In genomic region chr12:55847033-55847432, GRCh38 we compare ENCODE assay signal across 8 cellular contexts. TPM values are rescaled to one million over a fixed set of nuclear protein-coding genes. Genes with fewer than 3 reads are reported as not detected.
DNase-seq lines count a peak whose midpoint lies in the region; ATAC-seq, FAIRE-seq and TF ChIP-seq lines count a peak whose summit lies in the region.

No MANE protein-coding gene starts in this region.

- WGBS in K562 (ENCODE audit: insufficient coverage, low coverage, missing lambda C conversion rate): 56% methylated on average over 3 of the region's 3 CpGs
- WGBS in upper lobe of left lung, 2 donors: 58 to 59% methylated on average over 3 of the region's 3 CpGs

- no peak for TF ChIP-seq CTCF in K562 (IDR thresholded peaks at IDR 0.05 in 2 of 3, conservative IDR thresholded peaks at IDR 0.05 in 1 of 3; ENCODE audit: insufficient read depth in 2 of 3, low read depth in 1 of 3, low read length in 3 of 3)
- TF ChIP-seq CTCF in mucosa of descending colon (IDR thresholded peaks at IDR 0.05): no peak
- no peak for TF ChIP-seq CTCF in upper lobe of left lung (IDR thresholded peaks at IDR 0.05)

- H3K4me1 ChIP-seq in K562 (replicated peaks in 1 of 2; ENCODE audit: control insufficient read depth in 2 of 2, insufficient read depth in 2 of 2, low read length in 2 of 2) (peaks cover 14 to 30% of the 10 kb centered on the region in 2 experiments), mucosa of descending colon (ENCODE audit: low read depth) (no peaks in the 10 kb centered on the region), upper lobe of left lung (peaks cover 9 to 19% (median 16%) of the 10 kb centered on the region in 4 donors)

- H3K9me3 Mint-ChIP-seq in activated T-cell treated with anti-CD3 and anti-CD28 coated beads, Interleukin-2, amount 50 U/mL, for 24 hours: no peaks in the 10 kb centered on the region

- H3K9me1 ChIP-seq in K562 (ENCODE audit: control insufficient read depth, insufficient read depth, low read length): no peaks in the 10 kb centered on the region

- POLR2A ChIA-PET in K562 (lab: Yijun Ruan, JAX): interaction anchor here (0.6 to 2.1 kb wide), 13 partner anchors 9 to 194 kb away, joined by 3 to 8 read pairs (median 4); partner anchors contain the start of genes DNAJC14, PYM1 and SARNP

- H3K4me1 Mint-ChIP-seq in activated T-cell treated with anti-CD3 and anti-CD28 coated beads, Interleukin-2, amount 50 U/mL, for 24 hours (ENCODE audit: low read depth): peaks cover 14% of the 10 kb centered on the region

- no peak overlapping the region for H3K4me2 ChIP-seq in K562 (ENCODE audit: insufficient read depth, low read length)

- H2AFZ ChIP-seq in K562 (ENCODE audit: low read depth, low read length): peak overlapping the region; percentile 93

- H3K27ac Mint-ChIP-seq in activated T-cell treated with anti-CD3 and anti-CD28 coated beads, Interleukin-2, amount 50 U/mL, for 24 hours: peak overlapping the region; percentile 87

- no peaks in the 10 kb centered on the region for H3K36me3 Mint-ChIP-seq in activated T-cell treated with anti-CD3 and anti-CD28 coated beads, Interleukin-2, amount 50 U/mL, for 24 hours (ENCODE audit: low read depth)

- in situ Hi-C loops in K562 (cut with MboI): no loop called here

- TF ChIP-seq RAD21 in K562 (CRISPR knock-in tag; conservative IDR thresholded peaks at IDR 0.05 in 1 of 2, IDR thresholded peaks at IDR 0.05 in 1 of 2): no peak

- peaks cover 3% of the 10 kb centered on the region; the same call in 1 of the 3 replicates for H3K79me2 ChIP-seq in K562 (ENCODE audit: control insufficient read depth, insufficient read depth, low read length)

- H3K27me3 ChIP-seq in K562 (ENCODE audit: control insufficient read depth in 2 of 2, insufficient read depth in 2 of 2, low read length in 2 of 2): no peaks in the 10 kb centered on the region
- H3K27me3 ChIP-seq in upper lobe of left lung: no peaks in the 10 kb centered on the region

- no peaks in the 10 kb centered on the region for H4K20me1 ChIP-seq in K562 (replicated peaks; ENCODE audit: control insufficient read depth, insufficient read depth, low read length)

- H3K9me3 ChIP-seq in K562 (replicated peaks; ENCODE audit: control insufficient read depth, insufficient read depth, low read depth, low read length): no peaks in the 10 kb centered on the region
- H3K9me3 ChIP-seq in mucosa of descending colon: no peaks in the 10 kb centered on the region
- no peaks in the 10 kb centered on the region for H3K9me3 ChIP-seq in upper lobe of left lung

- TF ChIP-seq EP300 in K562 (IDR thresholded peaks at IDR 0.05; ENCODE audit: low read length) (no peak), upper lobe of left lung (IDR thresholded peaks at IDR 0.05) (peak in 1 of 4 donors; percentile 46)

- H3K27ac ChIP-seq in K562 (ENCODE audit: extremely low read depth, low read depth, low read length) (peak overlapping the region; percentile 42; the same call in 1 of the 3 replicates), upper lobe of left lung (peak overlapping the region; percentile 86 to 96 (median 92))

- TF ChIP-seq POLR2A in K562 (conservative IDR thresholded peaks at IDR 0.05) (no peak), upper lobe of left lung (IDR thresholded peaks at IDR 0.05) (peak in 1 of 4 donors; percentile 50)

- intact Hi-C loops in K562 (cut with micrococcal nuclease): no loop called here
- intact Hi-C loops in mucosa of descending colon (cut with DNase I, micrococcal nuclease): no loop called here

- DNase-seq in activated T-cell treated with anti-CD3 and anti-CD28 coated beads, Interleukin-2, amount 50 U/mL, for 24 hours: no peak
- no peak for DNase-seq in activated T-cell treated with anti-CD3 and anti-CD28 coated beads, Interleukin-2, amount 50 U/mL, for 1 hour
- DNase-seq in K562 (ENCODE audit: extremely low read depth in 1 of 4, low spot score in 3 of 4) (no peak), mucosa of descending colon (no peak), upper lobe of left lung (peak in 1 of 2 donors; percentile 63), NCI-H748 treated with DMSO at 0.1 percent for 48 hours (lab: John Stamatoyannopoulos, UW) (no peak)

- peaks cover 1% of the 10 kb centered on the region for H3K27me3 Mint-ChIP-seq in activated T-cell treated with anti-CD3 and anti-CD28 coated beads, Interleukin-2, amount 50 U/mL, for 24 hours

- CTCF ChIA-PET in K562 (lab: Yijun Ruan, JAX; ENCODE audit: low intra/inter-chr PET ratio): no interaction called here

- no peak for FAIRE-seq in K562 (lab: Jason Lieb, UNC)

- H3K4me3 Mint-ChIP-seq in activated T-cell treated with anti-CD3 and anti-CD28 coated beads, Interleukin-2, amount 50 U/mL, for 24 hours: peak overlapping the region; percentile 36

- H3K36me3 ChIP-seq in K562 (ENCODE audit: control insufficient read depth, insufficient read depth, low read length) (no peaks in the 10 kb centered on the region), mucosa of descending colon (ENCODE audit: low read depth) (no peaks in the 10 kb centered on the region), upper lobe of left lung (no peaks in the 10 kb centered on the region)

- ATAC-seq in K562: no peak
- peak; percentile 24 for ATAC-seq in mucosa of descending colon
- peak; percentile 43 to 47 for ATAC-seq in upper lobe of left lung (ENCODE audit: low FRiP score in 2 of 2)
- no peak for ATAC-seq in HG02981 (IDR thresholded peaks at IDR 0.05; ENCODE audit: unreplicated experiment)
- ATAC-seq in HG03135 (IDR thresholded peaks at IDR 0.05; ENCODE audit: unreplicated experiment): no peak

- no TSS peak for BruUV-seq in K562 (replicated peaks; lab: Mats Ljungman, UMichigan)

- H3K9ac ChIP-seq in K562 (ENCODE audit: insufficient read depth in 1 of 2, low read depth in 2 of 2, low read length in 2 of 2): no peak overlapping the region

- no peak overlapping the region for H3K4me3 ChIP-seq in K562
- H3K4me3 ChIP-seq in mucosa of descending colon: no peak overlapping the region
- H3K4me3 ChIP-seq in upper lobe of left lung: no peak overlapping the region

RNA-seq across cellular contexts. Expression of gene MMP19, which starts 4.3 kb away (rescaled TPM):
- total RNA-seq in K562 (2011; cell fraction: chromatin; rRNA removed; ENCODE audit: low replicate concordance): 4.1 and 10.5 TPM in 2 replicates
- total RNA-seq in K562 (2011; cell fraction: nucleolus; rRNA removed): 3.6 and 6.3 TPM in 2 replicates
- 4.3 and 6.6 TPM in 2 replicates for total RNA-seq in K562 (2011; cell fraction: nucleoplasm; rRNA removed)
- total RNA-seq in K562 (2014; rRNA removed): 0.29 and 0.59 TPM in 2 replicates
- 0.35 and 0.87 TPM in 2 replicates for total RNA-seq in K562 (2014; rRNA removed; fragmentation: Illumina TruSeq; extraction: Trizol)
- total RNA-seq in K562 (2015; rRNA removed; fragmentation: Illumina TruSeq; extraction: Trizol): 0.14 and 0.30 TPM in 2 replicates
- total RNA-seq in K562 (2021): 1.1 and 1.3 TPM in 2 replicates
- 1.3 and 1.6 TPM in 2 replicates for polyA plus RNA-seq in K562 (2011; rRNA removed)
- polyA plus RNA-seq in K562 (2011; cell fraction: cytosol; rRNA removed): 1.3 TPM in 2 replicates
- polyA plus RNA-seq in K562 (2011; cell fraction: nucleus; rRNA removed): 4.6 and 8.1 TPM in 2 replicates
- 1.3 and 4.0 TPM in 2 replicates for polyA plus RNA-seq in K562 (2012)
- 0.89 and 1.00 TPM in 2 replicates for polyA plus RNA-seq in K562 (2014; fragmentation: Illumina TruSeq; extraction: Trizol)
- polyA plus RNA-seq in K562 (2014; fragmentation: Nextera tagmentation; extraction: Ambion mirVana): under 1 TPM; 0.25 to 0.56 TPM
- polyA plus RNA-seq in K562 (2014; rRNA removed): 0.47 and 0.66 TPM in 2 replicates
- polyA minus RNA-seq in K562 (2011; rRNA and poly(A)+ RNA removed): 0.33 and 0.67 TPM in 2 replicates
- polyA minus RNA-seq in K562 (2011; cell fraction: cytosol; rRNA and poly(A)+ RNA removed): 0.57 TPM in 1 of 2 replicates, not detected in the other
- polyA minus RNA-seq in K562 (2011; cell fraction: nucleus; rRNA and poly(A)+ RNA removed): 1.4 and 1.8 TPM in 2 replicates
- 1 to 10 TPM; 1.7 to 6.6 (median 5.0) TPM for total RNA-seq in mucosa of descending colon
- 100 to 1,000 TPM in 1 of 6 donors, 10 to 100 TPM in 5; 13.6 to 122 (median 42.3) TPM for total RNA-seq in upper lobe of left lung

RNA-seq across cellular contexts. Expression of gene DNAJC14, which starts 17.6 kb away (rescaled TPM):
- 19.9 and 22.5 TPM in 2 replicates for total RNA-seq in K562 (2011; cell fraction: chromatin; rRNA removed; ENCODE audit: low replicate concordance)
- 14.2 and 16.4 TPM in 2 replicates for total RNA-seq in K562 (2011; cell fraction: nucleolus; rRNA removed)
- 25.2 and 34.0 TPM in 2 replicates for total RNA-seq in K562 (2011; cell fraction: nucleoplasm; rRNA removed)
- total RNA-seq in K562 (2014; rRNA removed) (29.8 and 38.0 TPM in 2 replicates), K562 (2014; rRNA removed; fragmentation: Illumina TruSeq; extraction: Trizol) (28.8 and 33.2 TPM in 2 replicates), K562 (2015; rRNA removed; fragmentation: Illumina TruSeq; extraction: Trizol) (37.3 and 40.9 TPM in 2 replicates), K562 (2021) (29.6 and 32.0 TPM in 2 replicates), mucosa of descending colon (10 to 100 TPM; 26.6 to 30.8 (median 27.7) TPM), upper lobe of left lung (10 to 100 TPM; 22.0 to 40.3 (median 33.6) TPM)
- polyA plus RNA-seq in K562 (2011; rRNA removed) (7.3 and 10.4 TPM in 2 replicates), K562 (2014; fragmentation: Illumina TruSeq; extraction: Trizol) (34.2 and 41.3 TPM in 2 replicates), K562 (2014; fragmentation: Nextera tagmentation; extraction: Ambion mirVana) (10 to 100 TPM in 1 of 2 experiments, 1 to 10 TPM in 1; 5.5 to 18.9 TPM), K562 (2014; rRNA removed) (19.2 and 20.4 TPM in 2 replicates)
- 12.9 and 15.5 TPM in 2 replicates for polyA plus RNA-seq in K562 (2011; cell fraction: cytosol; rRNA removed)
- polyA plus RNA-seq in K562 (2011; cell fraction: nucleus; rRNA removed): 6.4 and 10.4 TPM in 2 replicates
- 21.6 and 26.6 TPM in 2 replicates for polyA plus RNA-seq in K562 (2012)
- polyA minus RNA-seq in K562 (2011; rRNA and poly(A)+ RNA removed): 9.0 and 9.7 TPM in 2 replicates
- polyA minus RNA-seq in K562 (2011; cell fraction: cytosol; rRNA and poly(A)+ RNA removed): 7.9 and 11.9 TPM in 2 replicates
- 4.4 and 7.0 TPM in 2 replicates for polyA minus RNA-seq in K562 (2011; cell fraction: nucleus; rRNA and poly(A)+ RNA removed)

RNA-seq across cellular contexts. Expression of gene ORMDL2, which starts 29.2 kb away (rescaled TPM):
- total RNA-seq in K562 (2011; cell fraction: chromatin; rRNA removed; ENCODE audit: low replicate concordance): 43.2 and 59.0 TPM in 2 replicates
- total RNA-seq in K562 (2011; cell fraction: nucleolus; rRNA removed): 52.1 and 60.7 TPM in 2 replicates
- total RNA-seq in K562 (2011; cell fraction: nucleoplasm; rRNA removed): 62.7 and 65.0 TPM in 2 replicates
- total RNA-seq in K562 (2014; rRNA removed) (9.9 and 13.6 TPM in 2 replicates), K562 (2014; rRNA removed; fragmentation: Illumina TruSeq; extraction: Trizol) (41.8 and 42.9 TPM in 2 replicates), K562 (2015; rRNA removed; fragmentation: Illumina TruSeq; extraction: Trizol) (21.6 and 23.3 TPM in 2 replicates), K562 (2021) (32.7 and 34.3 TPM in 2 replicates), mucosa of descending colon (10 to 100 TPM; 42.1 to 97.8 (median 74.2) TPM), upper lobe of left lung (10 to 100 TPM in 5 of 6 donors, 1 to 10 TPM in 1; 9.4 to 62.9 (median 20.2) TPM)
- polyA plus RNA-seq in K562 (2011; rRNA removed) (23.3 and 34.4 TPM in 2 replicates), K562 (2014; fragmentation: Illumina TruSeq; extraction: Trizol) (35.7 and 45.2 TPM in 2 replicates), K562 (2014; fragmentation: Nextera tagmentation; extraction: Ambion mirVana) (100 to 1,000 TPM in 1 of 2 experiments, 10 to 100 TPM in 1; 98.0 to 113 TPM), K562 (2014; rRNA removed) (21.7 and 27.0 TPM in 2 replicates)
- 33.2 and 42.6 TPM in 2 replicates for polyA plus RNA-seq in K562 (2011; cell fraction: cytosol; rRNA removed)
- 20.9 and 22.1 TPM in 2 replicates for polyA plus RNA-seq in K562 (2011; cell fraction: nucleus; rRNA removed)
- polyA plus RNA-seq in K562 (2012): 37.0 and 51.4 TPM in 2 replicates
- 36.5 and 42.4 TPM in 2 replicates for polyA minus RNA-seq in K562 (2011; rRNA and poly(A)+ RNA removed)
- 10.3 and 21.0 TPM in 2 replicates for polyA minus RNA-seq in K562 (2011; cell fraction: cytosol; rRNA and poly(A)+ RNA removed)
- polyA minus RNA-seq in K562 (2011; cell fraction: nucleus; rRNA and poly(A)+ RNA removed): 15.8 and 25.9 TPM in 2 replicates

RNA-seq across cellular contexts. Expression of gene SARNP, which starts 29.5 kb away (rescaled TPM):
- total RNA-seq in K562 (2011; cell fraction: chromatin; rRNA removed; ENCODE audit: low replicate concordance): 60.9 and 133 TPM in 2 replicates
- 37.2 and 42.0 TPM in 2 replicates for total RNA-seq in K562 (2011; cell fraction: nucleolus; rRNA removed)
- 64.7 and 91.5 TPM in 2 replicates for total RNA-seq in K562 (2011; cell fraction: nucleoplasm; rRNA removed)
- 111 and 202 TPM in 2 replicates for total RNA-seq in K562 (2014; rRNA removed)
- total RNA-seq in K562 (2014; rRNA removed; fragmentation: Illumina TruSeq; extraction: Trizol): 174 and 193 TPM in 2 replicates
- 147 and 154 TPM in 2 replicates for total RNA-seq in K562 (2015; rRNA removed; fragmentation: Illumina TruSeq; extraction: Trizol)
- total RNA-seq in K562 (2021): 70.1 and 77.8 TPM in 2 replicates
- 156 and 174 TPM in 2 replicates for polyA plus RNA-seq in K562 (2011; rRNA removed)
- 43.4 and 112 TPM in 2 replicates for polyA plus RNA-seq in K562 (2011; cell fraction: cytosol; rRNA removed)
- 37.7 and 65.4 TPM in 2 replicates for polyA plus RNA-seq in K562 (2011; cell fraction: nucleus; rRNA removed)
- 99.8 and 146 TPM in 2 replicates for polyA plus RNA-seq in K562 (2012)
- polyA plus RNA-seq in K562 (2014; fragmentation: Illumina TruSeq; extraction: Trizol): 198 and 206 TPM in 2 replicates
- 100 to 1,000 TPM; 342 to 400 TPM for polyA plus RNA-seq in K562 (2014; fragmentation: Nextera tagmentation; extraction: Ambion mirVana)
- polyA plus RNA-seq in K562 (2014; rRNA removed): 212 and 228 TPM in 2 replicates
- 80.6 and 102 TPM in 2 replicates for polyA minus RNA-seq in K562 (2011; rRNA and poly(A)+ RNA removed)
- 16.2 and 17.3 TPM in 2 replicates for polyA minus RNA-seq in K562 (2011; cell fraction: cytosol; rRNA and poly(A)+ RNA removed)
- polyA minus RNA-seq in K562 (2011; cell fraction: nucleus; rRNA and poly(A)+ RNA removed): 18.3 and 38.1 TPM in 2 replicates
- 10 to 100 TPM; 38.7 to 45.9 (median 41.3) TPM for total RNA-seq in mucosa of descending colon
- 10 to 100 TPM; 39.1 to 69.3 (median 54.9) TPM for total RNA-seq in upper lobe of left lung

Comparison
In these comparisons a context has a peak if more than half of its experiments do, and no peak if none do; other contexts are left out.
1. ATAC-seq: peak in mucosa of descending colon (single experiment) and upper lobe of left lung (2 of 2); none in K562 (single experiment), HG02981 (single experiment) and HG03135 (single experiment).